In the genomic region with DNA sequence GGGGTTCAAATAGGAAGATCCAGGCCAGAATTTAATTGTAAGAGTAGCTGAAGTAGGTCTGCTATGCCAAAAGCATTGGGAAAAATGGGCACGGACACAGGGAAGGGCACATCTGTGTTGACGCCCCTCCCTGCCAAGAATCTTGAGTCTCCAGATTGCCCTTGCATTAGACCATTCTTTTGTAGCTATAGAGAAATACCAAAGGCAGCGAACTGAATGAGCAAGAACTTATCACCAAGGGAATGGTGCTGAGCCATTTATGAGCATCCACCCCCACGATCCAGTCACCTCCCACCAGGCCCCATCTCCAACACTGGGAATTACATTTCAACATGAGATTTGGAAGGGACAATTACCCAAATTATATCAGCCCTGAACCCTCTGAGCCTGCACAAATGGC, we compare ENCODE assay signal across 1 cellular context.
TF ChIP-seq lines count a peak whose summit lies in the region.

No MANE protein-coding gene starts in this region.

TF ChIP-seq in HepG2, 621 proteins besides CTCF, POLR2A, EP300 and RAD21 (continued from another document):
- TF ChIP-seq, protein P1, sequence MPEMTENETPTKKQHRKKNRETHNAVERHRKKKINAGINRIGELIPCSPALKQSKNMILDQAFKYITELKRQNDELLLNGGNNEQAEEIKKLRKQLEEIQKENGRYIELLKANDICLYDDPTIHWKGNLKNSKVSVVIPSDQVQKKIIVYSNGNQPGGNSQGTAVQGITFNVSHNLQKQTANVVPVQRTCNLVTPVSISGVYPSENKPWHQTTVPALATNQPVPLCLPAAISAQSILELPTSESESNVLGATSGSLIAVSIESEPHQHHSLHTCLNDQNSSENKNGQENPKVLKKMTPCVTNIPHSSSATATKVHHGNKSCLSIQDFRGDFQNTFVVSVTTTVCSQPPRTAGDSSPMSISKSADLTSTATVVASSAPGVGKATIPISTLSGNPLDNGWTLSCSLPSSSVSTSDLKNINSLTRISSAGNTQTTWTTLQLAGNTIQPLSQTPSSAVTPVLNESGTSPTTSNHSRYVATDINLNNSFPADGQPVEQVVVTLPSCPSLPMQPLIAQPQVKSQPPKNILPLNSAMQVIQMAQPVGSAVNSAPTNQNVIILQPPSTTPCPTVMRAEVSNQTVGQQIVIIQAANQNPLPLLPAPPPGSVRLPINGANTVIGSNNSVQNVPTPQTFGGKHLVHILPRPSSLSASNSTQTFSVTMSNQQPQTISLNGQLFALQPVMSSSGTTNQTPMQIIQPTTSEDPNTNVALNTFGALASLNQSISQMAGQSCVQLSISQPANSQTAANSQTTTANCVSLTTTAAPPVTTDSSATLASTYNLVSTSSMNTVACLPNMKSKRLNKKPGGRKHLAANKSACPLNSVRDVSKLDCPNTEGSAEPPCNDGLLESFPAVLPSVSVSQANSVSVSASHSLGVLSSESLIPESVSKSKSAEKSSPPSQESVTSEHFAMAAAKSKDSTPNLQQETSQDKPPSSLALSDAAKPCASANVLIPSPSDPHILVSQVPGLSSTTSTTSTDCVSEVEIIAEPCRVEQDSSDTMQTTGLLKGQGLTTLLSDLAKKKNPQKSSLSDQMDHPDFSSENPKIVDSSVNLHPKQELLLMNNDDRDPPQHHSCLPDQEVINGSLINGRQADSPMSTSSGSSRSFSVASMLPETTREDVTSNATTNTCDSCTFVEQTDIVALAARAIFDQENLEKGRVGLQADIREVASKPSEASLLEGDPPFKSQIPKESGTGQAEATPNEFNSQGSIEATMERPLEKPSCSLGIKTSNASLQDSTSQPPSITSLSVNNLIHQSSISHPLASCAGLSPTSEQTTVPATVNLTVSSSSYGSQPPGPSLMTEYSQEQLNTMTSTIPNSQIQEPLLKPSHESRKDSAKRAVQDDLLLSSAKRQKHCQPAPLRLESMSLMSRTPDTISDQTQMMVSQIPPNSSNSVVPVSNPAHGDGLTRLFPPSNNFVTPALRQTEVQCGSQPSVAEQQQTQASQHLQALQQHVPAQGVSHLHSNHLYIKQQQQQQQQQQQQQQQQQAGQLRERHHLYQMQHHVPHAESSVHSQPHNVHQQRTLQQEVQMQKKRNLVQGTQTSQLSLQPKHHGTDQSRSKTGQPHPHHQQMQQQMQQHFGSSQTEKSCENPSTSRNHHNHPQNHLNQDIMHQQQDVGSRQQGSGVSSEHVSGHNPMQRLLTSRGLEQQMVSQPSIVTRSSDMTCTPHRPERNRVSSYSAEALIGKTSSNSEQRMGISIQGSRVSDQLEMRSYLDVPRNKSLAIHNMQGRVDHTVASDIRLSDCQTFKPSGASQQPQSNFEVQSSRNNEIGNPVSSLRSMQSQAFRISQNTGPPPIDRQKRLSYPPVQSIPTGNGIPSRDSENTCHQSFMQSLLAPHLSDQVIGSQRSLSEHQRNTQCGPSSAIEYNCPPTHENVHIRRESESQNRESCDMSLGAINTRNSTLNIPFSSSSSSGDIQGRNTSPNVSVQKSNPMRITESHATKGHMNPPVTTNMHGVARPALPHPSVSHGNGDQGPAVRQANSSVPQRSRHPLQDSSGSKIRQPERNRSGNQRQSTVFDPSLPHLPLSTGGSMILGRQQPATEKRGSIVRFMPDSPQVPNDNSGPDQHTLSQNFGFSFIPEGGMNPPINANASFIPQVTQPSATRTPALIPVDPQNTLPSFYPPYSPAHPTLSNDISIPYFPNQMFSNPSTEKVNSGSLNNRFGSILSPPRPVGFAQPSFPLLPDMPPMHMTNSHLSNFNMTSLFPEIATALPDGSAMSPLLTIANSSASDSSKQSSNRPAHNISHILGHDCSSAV (CRISPR knock-in tag; IDR thresholded peaks at IDR 0.05; ENCODE audit: borderline replicate concordance) = no peak
- TF ChIP-seq, protein P2, sequence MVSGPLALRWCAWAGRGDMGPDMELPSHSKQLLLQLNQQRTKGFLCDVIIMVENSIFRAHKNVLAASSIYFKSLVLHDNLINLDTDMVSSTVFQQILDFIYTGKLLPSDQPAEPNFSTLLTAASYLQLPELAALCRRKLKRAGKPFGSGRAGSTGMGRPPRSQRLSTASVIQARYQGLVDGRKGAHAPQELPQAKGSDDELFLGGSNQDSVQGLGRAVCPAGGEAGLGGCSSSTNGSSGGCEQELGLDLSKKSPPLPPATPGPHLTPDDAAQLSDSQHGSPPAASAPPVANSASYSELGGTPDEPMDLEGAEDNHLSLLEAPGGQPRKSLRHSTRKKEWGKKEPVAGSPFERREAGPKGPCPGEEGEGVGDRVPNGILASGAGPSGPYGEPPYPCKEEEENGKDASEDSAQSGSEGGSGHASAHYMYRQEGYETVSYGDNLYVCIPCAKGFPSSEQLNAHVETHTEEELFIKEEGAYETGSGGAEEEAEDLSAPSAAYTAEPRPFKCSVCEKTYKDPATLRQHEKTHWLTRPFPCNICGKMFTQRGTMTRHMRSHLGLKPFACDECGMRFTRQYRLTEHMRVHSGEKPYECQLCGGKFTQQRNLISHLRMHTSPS (CRISPR knock-in tag; IDR thresholded peaks at IDR 0.05; ENCODE audit: low read depth) = no peak
- TF ChIP-seq ZNF674 (CRISPR knock-in tag; IDR thresholded peaks at IDR 0.05; ENCODE audit: low read depth) = no peak
